13 cellular contexts compared by ENCODE assay signal in genomic region chr16:58345574-58346354, GRCh38. TPM values are rescaled to one million over a fixed set of nuclear protein-coding genes. Genes with fewer than 3 reads are reported as not detected.
DNase-seq lines count a peak whose midpoint lies in the region; ATAC-seq and TF ChIP-seq lines count a peak whose summit lies in the region.
"Had no signal": no experiment of that assay in that cellular context is flagged by ENCODE, and none has a peak within 500 bp of the region (broad histone marks: within the 10 kb centered on the region; RNA-seq: fewer than 3 reads in every experiment).

No MANE protein-coding gene starts in this region.

- H3K36me3 ChIP-seq in heart right ventricle, result no peaks in the 10 kb centered on the region

- no peak overlapping the region for H3K27ac Mint-ChIP-seq in type B pancreatic cell
- H3K27ac Mint-ChIP-seq: CD4-positive, CD25-positive, alpha-beta regulatory T cell; T-helper 1 cell treated with Interleukin-12 subunit alpha and Interleukin-12 subunit beta and Interleukin-4 antibody, amounts not matched to agents 30 μg/mL and 1 μg/mL, for 36 hours had no signal

- TF ChIP-seq CTCF in heart right ventricle (IDR thresholded peaks at IDR 0.05), result peak in 8 of 9 donors; percentile 10 to 58 (median 36)
- peak; percentile 56 for TF ChIP-seq CTCF in type B pancreatic cell (conservative IDR thresholded peaks at IDR 0.05)

- H3K9me3 ChIP-seq in heart right ventricle (no peaks in the 10 kb centered on the region), right cardiac atrium (ENCODE audit: control insufficient read depth, low read length) (no peaks in the 10 kb centered on the region)
- H3K9me3 ChIP-seq: body of pancreas had no signal

- ATAC-seq in heart right ventricle (no peak), right cardiac atrium (no peak), HG03457 (IDR thresholded peaks at IDR 0.05; ENCODE audit: unreplicated experiment) (no peak)
- no peak for ATAC-seq in activated T-cell treated with anti-CD3 and anti-CD28 coated beads, Interleukin-2, amount 50 U/mL, for 4 hours
- ATAC-seq: body of pancreas had no signal

- 76 to 78% methylated on average over 14 of the region's 14 CpGs for WGBS in heart right ventricle, 2 donors
- WGBS in right cardiac atrium, result 74% methylated on average over 14 of the region's 14 CpGs

- no peaks in the 10 kb centered on the region for H3K36me3 Mint-ChIP-seq in type B pancreatic cell
- no peaks in the 10 kb centered on the region for H3K36me3 Mint-ChIP-seq in activated T-cell treated with anti-CD3 and anti-CD28 coated beads, Interleukin-2, amount 50 U/mL, for 4 hours (ENCODE audit: insufficient read depth)
- H3K36me3 Mint-ChIP-seq: CD4-positive, CD25-positive, alpha-beta regulatory T cell had no signal

- DNase-seq in heart right ventricle (no peak), right cardiac atrium (no peak), NCI-H2227 treated with DMSO at 0.1 percent for 48 hours (lab: John Stamatoyannopoulos, UW) (peak; percentile 11), cerebellum (ENCODE audit: low spot score) (peak; percentile 45), type B pancreatic cell (ENCODE audit: extremely low spot score, unreplicated experiment) (no peak), DMS153 (lab: John Stamatoyannopoulos, UW) (no peak)
- no peak for DNase-seq in activated T-cell treated with anti-CD3 and anti-CD28 coated beads, Interleukin-2, amount 50 U/mL, for 4 hours
- DNase-seq: body of pancreas; CD4-positive, CD25-positive, alpha-beta regulatory T cell; NCI-H446 treated with DMSO at 0.1 percent for 48 hours had no signal

- H3K9me3 Mint-ChIP-seq in type B pancreatic cell, result no peaks in the 10 kb centered on the region
- H3K9me3 Mint-ChIP-seq in activated T-cell treated with anti-CD3 and anti-CD28 coated beads, Interleukin-2, amount 50 U/mL, for 4 hours, result no peaks in the 10 kb centered on the region
- H3K9me3 Mint-ChIP-seq: T-helper 1 cell treated with Interleukin-12 subunit alpha and Interleukin-12 subunit beta and Interleukin-4 antibody, amounts not matched to agents 30 μg/mL and 1 μg/mL, for 36 hours had no signal

- H3K27me3 Mint-ChIP-seq in type B pancreatic cell, result peaks cover 38% of the 10 kb centered on the region
- peaks cover 52% of the 10 kb centered on the region for H3K27me3 Mint-ChIP-seq in activated T-cell treated with anti-CD3 and anti-CD28 coated beads, Interleukin-2, amount 50 U/mL, for 4 hours (ENCODE audit: low read depth)

- intact Hi-C loops in heart right ventricle (cut with DNase I), result loop anchor here in 5 of 10 donors (5.0 to 10.0 kb wide), 4 partner anchors 47 to 69 kb away; partner anchors contain the start of gene GINS3 (in 3 of the 5)
- intact Hi-C loops in right cardiac atrium (cut with DNase I), result loop anchor here in 1 of 4 donors (10.0 kb wide), 1 partner anchor 69 kb away; no protein-coding TSS in a partner anchor

- H3K4me3 Mint-ChIP-seq in type B pancreatic cell, result no peak overlapping the region
- no peak overlapping the region for H3K4me3 Mint-ChIP-seq in activated T-cell treated with anti-CD3 and anti-CD28 coated beads, Interleukin-2, amount 50 U/mL, for 4 hours
- H3K4me3 Mint-ChIP-seq: CD4-positive, CD25-positive, alpha-beta regulatory T cell; T-helper 1 cell treated with Interleukin-12 subunit alpha and Interleukin-12 subunit beta and Interleukin-4 antibody, amounts not matched to agents 30 μg/mL and 1 μg/mL, for 36 hours had no signal

- H3K4me1 ChIP-seq in heart right ventricle (peaks cover 5 to 44% (median 16%) of the 10 kb centered on the region in 9 donors), right cardiac atrium (ENCODE audit: control insufficient read depth, insufficient read depth, low read length) (peaks cover 7% of the 10 kb centered on the region)
- H3K4me1 ChIP-seq: body of pancreas had no signal

- H3K4me3 ChIP-seq in heart right ventricle (no peak overlapping the region), right cardiac atrium (ENCODE audit: low read length) (no peak overlapping the region)
- H3K4me3 ChIP-seq: body of pancreas, lung had no signal

- H3K27ac ChIP-seq in heart right ventricle, result peak overlapping the region in 7 of 10 donors; percentile 35 to 75 (median 67)
- no peak overlapping the region for H3K27ac ChIP-seq in right cardiac atrium (ENCODE audit: low read length)
- H3K27ac ChIP-seq: body of pancreas had no signal

- H3K27me3 ChIP-seq in heart right ventricle (no peaks in the 10 kb centered on the region), right cardiac atrium (ENCODE audit: control insufficient read depth, insufficient read depth) (no peaks in the 10 kb centered on the region)
- H3K27me3 ChIP-seq: body of pancreas had no signal

- H3K4me1 Mint-ChIP-seq in type B pancreatic cell (ENCODE audit: unreplicated experiment), result no peaks in the 10 kb centered on the region
- no peaks in the 10 kb centered on the region for H3K4me1 Mint-ChIP-seq in activated T-cell treated with anti-CD3 and anti-CD28 coated beads, Interleukin-2, amount 50 U/mL, for 4 hours (ENCODE audit: low read depth)

RNA-seq across cellular contexts. Expression of gene GINS3, which starts 46.5 kb away (rescaled TPM):
- total RNA-seq in heart right ventricle (1 to 10 TPM; 4.0 to 8.8 (median 5.5) TPM), right cardiac atrium (1 to 10 TPM; 6.3 to 8.0 (median 6.7) TPM), cerebellum (6.2 TPM), type B pancreatic cell (ENCODE audit: low replicate concordance) (6.3 and 14.7 TPM in 2 replicates)
- polyA plus RNA-seq in heart right ventricle (10 to 100 TPM in 1 of 2 donors, 1 to 10 TPM in 1; 6.9 to 13.5 TPM), right cardiac atrium (6.5 TPM)
- 10 to 100 TPM; 20.7 to 23.2 (median 22.1) TPM for total RNA-seq in activated T-cell treated with anti-CD3 and anti-CD28 coated beads, Interleukin-2, amount 50 U/mL, for 4 hours

RNA-seq across cellular contexts. Expression of gene PRSS54, which starts 50.9 kb away (rescaled TPM):
- total RNA-seq in heart right ventricle (not detected), right cardiac atrium (not detected), cerebellum (not detected), type B pancreatic cell (ENCODE audit: low replicate concordance) (not detected in 2 replicates)
- polyA plus RNA-seq in heart right ventricle (not detected), right cardiac atrium (not detected)
- not detected for total RNA-seq in activated T-cell treated with anti-CD3 and anti-CD28 coated beads, Interleukin-2, amount 50 U/mL, for 4 hours
- total RNA-seq: body of pancreas; CD4-positive, CD25-positive, alpha-beta regulatory T cell; lung had no signal
- polyA plus RNA-seq: CD4-positive, CD25-positive, alpha-beta regulatory T cell had no signal

Comparison
In these comparisons a context has a peak if more than half of its experiments do, and no peak if none do; other contexts are left out.
1. DNase-seq: peak in NCI-H2227 treated with DMSO at 0.1 percent for 48 hours (single experiment) and cerebellum (single experiment); none in heart right ventricle (0 of 2), right cardiac atrium (0 of 3), type B pancreatic cell (single experiment), activated T-cell treated with anti-CD3 and anti-CD28 coated beads, Interleukin-2, amount 50 U/mL, for 4 hours (single experiment) and DMS153 (single experiment).